10 cellular contexts compared by ENCODE assay signal in the genomic region with DNA sequence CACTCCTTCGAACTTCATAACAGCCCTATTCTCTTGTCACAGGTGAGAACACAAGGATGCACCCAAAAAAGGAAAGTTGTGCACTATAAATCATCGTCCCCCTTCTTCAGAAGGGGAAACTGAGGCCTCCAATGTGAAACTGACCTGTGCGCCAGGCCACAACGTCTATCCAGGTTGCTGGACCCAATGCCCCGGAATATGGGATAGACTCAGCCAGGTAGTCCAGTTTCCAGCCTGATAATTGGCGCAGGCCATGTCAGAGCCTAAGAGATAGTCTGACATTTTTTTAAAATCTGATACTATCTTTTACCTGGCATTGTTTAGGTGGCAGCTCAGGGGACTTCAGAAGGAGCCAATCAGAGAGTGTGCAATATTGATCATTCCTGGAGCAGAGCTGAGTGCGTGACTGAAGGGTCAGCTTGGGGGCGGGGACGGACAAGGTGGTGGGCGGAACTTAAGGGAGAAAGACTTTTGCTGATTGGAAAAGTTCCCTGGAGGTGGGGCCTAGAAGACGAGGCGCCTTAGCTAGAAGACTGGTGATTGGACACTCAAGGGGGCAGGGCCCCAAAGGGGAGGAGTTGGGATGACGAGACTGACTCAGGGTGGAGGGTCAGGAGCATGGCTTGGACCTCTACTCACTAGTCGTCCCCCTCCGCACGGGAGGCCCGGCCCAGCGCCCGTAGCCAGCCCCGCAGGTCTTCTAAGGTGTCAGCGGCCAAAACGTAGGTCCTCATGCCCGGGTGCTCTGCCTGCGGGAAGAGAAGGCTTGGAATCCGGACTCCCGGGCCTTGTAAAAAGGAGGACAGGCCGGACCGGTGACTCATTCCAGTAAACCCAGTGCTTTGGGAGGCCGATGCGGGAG. TPM values are rescaled to one million over a fixed set of nuclear protein-coding genes. Genes with fewer than 3 reads are reported as not detected.
DNase-seq lines count a peak whose midpoint lies in the region; TF ChIP-seq lines count a peak whose summit lies in the region.
"Had no signal": no experiment of that assay in that cellular context is flagged by ENCODE, and none has a peak within 500 bp of the region (broad histone marks: within the 10 kb centered on the region; RNA-seq: fewer than 3 reads in every experiment).

No MANE protein-coding gene starts in this region.

- peak overlapping the region; percentile 60; the same call in 1 of the 2 replicates for H3K4me2 ChIP-seq in OCI-LY1 (ENCODE audit: low read length)

- H3K9me3 Mint-ChIP-seq in immature natural killer cell: no peaks in the 10 kb centered on the region

- DNase-seq in stimulated activated CD4-positive, alpha-beta T cell treated with anti-CD3 and anti-CD28 coated beads, Interleukin-15, amount 100 ng/mL, for 24 hours: peak; percentile 39
- DNase-seq in stimulated activated CD4-positive, alpha-beta T cell treated with anti-CD3 and anti-CD28 coated beads, Interleukin-12 subunit alpha, Interleukin-12 subunit beta, amount 100 ng/mL, for 4 hours: no peak
- DNase-seq in immature natural killer cell: peak in 2 of 3 donors; percentile 20 to 38
- peak; percentile 54 for DNase-seq in ureter (ENCODE audit: low spot score)
- DNase-seq in ACHN: no peak
- no peak for DNase-seq in prostate gland (ENCODE audit: low spot score)
- DNase-seq in glomerular visceral epithelial cell (ENCODE audit: extremely low spot score): no peak
- DNase-seq: DMS79, foreskin melanocyte had no signal

- in situ Hi-C loops in ACHN (cut with HindIII; ENCODE audit: low pct_ligation_motif_present, low pct_unique_long_range_greater_than_20kb, low sequenced_read_pairs): no loop called here

- peak overlapping the region; percentile 6 to 100 (median 91) for H3K4me3 Mint-ChIP-seq in immature natural killer cell

- H4K20me1 ChIP-seq in OCI-LY1 (ENCODE audit: insufficient read depth, low read length): no peaks in the 10 kb centered on the region

- H3K27me3 ChIP-seq in OCI-LY1 (ENCODE audit: insufficient read depth, low read length): peaks cover 9% of the 10 kb centered on the region; the same call in 1 of the 2 replicates
- no peaks in the 10 kb centered on the region for H3K27me3 ChIP-seq in prostate gland (replicated peaks; ENCODE audit: insufficient read depth)

- no peak for TF ChIP-seq CTCF in OCI-LY1 (IDR thresholded peaks at IDR 0.05; ENCODE audit: low read length)
- no peak for TF ChIP-seq CTCF in prostate gland (IDR thresholded peaks at IDR 0.05)

- no peak overlapping the region for H2AFZ ChIP-seq in OCI-LY1 (ENCODE audit: low read length)

- no peaks in the 10 kb centered on the region for H3K36me3 Mint-ChIP-seq in immature natural killer cell

- no peaks in the 10 kb centered on the region for H3K9me3 ChIP-seq in OCI-LY1 (ENCODE audit: low read length)
- no peaks in the 10 kb centered on the region for H3K9me3 ChIP-seq in prostate gland

- no peaks in the 10 kb centered on the region for H3K36me3 ChIP-seq in OCI-LY1 (ENCODE audit: insufficient read depth, low read length)
- no peaks in the 10 kb centered on the region for H3K36me3 ChIP-seq in prostate gland

- 88% methylated on average over 30 of the region's 30 CpGs for WGBS in prostate gland

- H3K27ac ChIP-seq in OCI-LY1 (ENCODE audit: low read depth, low read length, poor library complexity, severe bottlenecking): no peak overlapping the region
- no peak overlapping the region for H3K27ac ChIP-seq in prostate gland

- H3K9ac ChIP-seq in OCI-LY1 (ENCODE audit: low read length): no peak overlapping the region; the same call in 1 of the 2 replicates

- H3K4me3 ChIP-seq in OCI-LY1 (ENCODE audit: low read depth, low read length, poor library complexity, severe bottlenecking) (peak overlapping the region; percentile 50), prostate gland (no peak overlapping the region)

- H3K27me3 Mint-ChIP-seq in immature natural killer cell (ENCODE audit: low read depth in 3 of 3): peaks cover 0 to 2% (median 2%) of the 10 kb centered on the region in 3 donors

- H3K79me2 ChIP-seq in OCI-LY1 (ENCODE audit: insufficient read depth, low read length): no peaks in the 10 kb centered on the region

- H3K4me1 ChIP-seq in OCI-LY1 (ENCODE audit: insufficient read depth, low read length, severe bottlenecking) (no peaks in the 10 kb centered on the region), prostate gland (replicated peaks) (no peaks in the 10 kb centered on the region)

- intact Hi-C loops in prostate gland (cut with DNase I): no loop called here

- no peaks in the 10 kb centered on the region for H3F3A ChIP-seq in OCI-LY1 (ENCODE audit: insufficient read depth, low read length)

- no peak for TF ChIP-seq POLR2A in prostate gland (IDR thresholded peaks at IDR 0.05)

- no peaks in the 10 kb centered on the region for H3K9me2 ChIP-seq in OCI-LY1 (ENCODE audit: low read depth, low read length)

- peaks cover 6 to 9% of the 10 kb centered on the region in 2 donors for H3K4me1 Mint-ChIP-seq in immature natural killer cell

- no peak overlapping the region for H3K27ac Mint-ChIP-seq in immature natural killer cell

RNA-seq across cellular contexts. Expression of a gene that starts 8.5 kb away (rescaled TPM):
- 1 to 10 TPM; 3.0 to 5.9 (median 4.8) TPM for polyA plus RNA-seq in immature natural killer cell
- total RNA-seq in ureter (23.0 TPM), prostate gland (10 to 100 TPM in 1 of 2 donors, 1 to 10 TPM in 1; 9.4 to 22.9 TPM)

RNA-seq across cellular contexts. Expression of a gene that starts 12.3 kb away (rescaled TPM):
- 100 to 1,000 TPM in 1 of 3 donors, 10 to 100 TPM in 2; 41.7 to 149 (median 48.8) TPM for polyA plus RNA-seq in immature natural killer cell
- total RNA-seq in ureter (56.2 TPM), prostate gland (10 to 100 TPM; 35.1 to 49.0 TPM)

RNA-seq across cellular contexts. Expression of a gene that starts 23.7 kb away (rescaled TPM):
- not detected for polyA plus RNA-seq in immature natural killer cell
- total RNA-seq in ureter: 24.4 TPM
- total RNA-seq in prostate gland: 10 to 100 TPM; 11.0 to 11.2 TPM

RNA-seq across cellular contexts. Expression of a gene that starts 38.6 kb away (rescaled TPM):
- polyA plus RNA-seq in immature natural killer cell: not detected
- total RNA-seq in ureter: not detected
- 10 to 100 TPM in 1 of 2 donors, not detected in 1; 10.7 TPM for total RNA-seq in prostate gland

RNA-seq across cellular contexts. Expression of a gene that starts 40.2 kb away (rescaled TPM):
- polyA plus RNA-seq in immature natural killer cell: 100 to 1,000 TPM in 1 of 3 donors, 10 to 100 TPM in 2; 76.7 to 219 (median 89.7) TPM
- 232 TPM for total RNA-seq in ureter
- total RNA-seq in prostate gland: 100 to 1,000 TPM; 432 to 441 TPM

Comparison
In these comparisons a context has a peak if more than half of its experiments do, and no peak if none do; other contexts are left out.
1. DNase-seq: peak in stimulated activated CD4-positive, alpha-beta T cell treated with anti-CD3 and anti-CD28 coated beads, Interleukin-15, amount 100 ng/mL, for 24 hours (single experiment), immature natural killer cell (2 of 3) and ureter (single experiment); none in stimulated activated CD4-positive, alpha-beta T cell treated with anti-CD3 and anti-CD28 coated beads, Interleukin-12 subunit alpha, Interleukin-12 subunit beta, amount 100 ng/mL, for 4 hours (single experiment), ACHN (single experiment), prostate gland (single experiment) and glomerular visceral epithelial cell (single experiment).